33 cellular contexts compared by ENCODE assay signal in genomic region chr3:135758961-135759360, GRCh38.
"Had no signal": no experiment of that assay in that cellular context is flagged by ENCODE, and none has a peak within 500 bp of the region (broad histone marks: within the 10 kb centered on the region; RNA-seq: fewer than 3 reads in every experiment).

No MANE protein-coding gene starts in this region.

- H3K4me3 ChIP-seq: adrenal gland, ascending aorta, body of pancreas, breast epithelium, cardiac muscle cell had no signal

- FAIRE-seq: astrocyte, bronchial epithelial cell had no signal

- H3K4me1 ChIP-seq: adrenal gland, ascending aorta, body of pancreas, breast epithelium had no signal

- H3K9me3 ChIP-seq: adrenal gland, ascending aorta, body of pancreas, breast epithelium had no signal

- H3K27me3 ChIP-seq: adrenal gland, ascending aorta, body of pancreas, brain microvascular endothelial cell, breast epithelium, cardiac muscle cell had no signal

- H3K27ac ChIP-seq: adrenal gland, ascending aorta, body of pancreas, brain microvascular endothelial cell, breast epithelium, cardiac muscle cell had no signal

- DNase-seq: activated effector memory CD4-positive, alpha-beta T cell treated with anti-CD3 and anti-CD28 coated beads, Interleukin-2, amount 50 U/mL, for 16 hours; activated effector memory CD4-positive, alpha-beta T cell treated with Interleukin-2 at 50 U/mL for 16 hours; activated gamma-delta T cell; activated gamma-delta T cell treated with Interleukin-2 at 50 U/mL for 16 hours; activated naive CD4-positive, alpha-beta T cell; activated naive CD4-positive, alpha-beta T cell treated with anti-CD3 and anti-CD28 coated beads for 36 hours; activated naive CD4-positive, alpha-beta T cell treated with anti-CD3 and anti-CD28 coated beads, Interleukin-2, amount 10 ng/mL, durations not matched to agents 7 days and 5 days; activated naive CD4-positive, alpha-beta T cell treated with anti-CD3 and anti-CD28 coated beads, Interleukin-2, amount 50 U/mL, for 16 hours; activated naive CD4-positive, alpha-beta T cell treated with Interleukin-2 at 50 U/mL for 16 hours; activated naive CD8-positive, alpha-beta T cell treated with anti-CD3 and anti-CD28 coated beads for 36 hours; activated naive CD8-positive, alpha-beta T cell treated with anti-CD3 and anti-CD28 coated beads, Interleukin-2, amount 10 ng/mL, durations not matched to agents 7 days and 5 days; activated naive CD8-positive, alpha-beta T cell treated with anti-CD3 and anti-CD28 coated beads, Interleukin-2, amount 50 U/mL, for 24 hours; activated T-cell treated with anti-CD3 and anti-CD28 coated beads for 4 hours; activated T-cell treated with anti-CD3 and anti-CD28 coated beads, Interleukin-2, amount 50 U/mL, for 1 hour; activated T-cell treated with anti-CD3 and anti-CD28 coated beads, Interleukin-2, amount 50 U/mL, for 24 hours; activated T-cell treated with anti-CD3 and anti-CD28 coated beads, Interleukin-2, amount 50 U/mL, for 4 hours; activated T-cell treated with anti-CD3 and anti-CD28 coated beads, Interleukin-2, amount 50 U/mL, for 48 hours; activated T-cell treated with anti-CD3 and anti-CD28 coated beads, Interleukin-2, amount 50 U/mL, for 72 hours; adrenal gland; amniotic stem cell; amygdala; anterior cingulate cortex; aorta; body of pancreas; brain microvascular endothelial cell; caudate nucleus; central memory CD4-positive, alpha-beta T cell; cerebellar nuclear complex had no signal

- H3K36me3 ChIP-seq: adrenal gland, ascending aorta, brain microvascular endothelial cell, breast epithelium, cardiac muscle cell had no signal
